ENCODE assay signal across 8 cellular contexts in the genomic region with DNA sequence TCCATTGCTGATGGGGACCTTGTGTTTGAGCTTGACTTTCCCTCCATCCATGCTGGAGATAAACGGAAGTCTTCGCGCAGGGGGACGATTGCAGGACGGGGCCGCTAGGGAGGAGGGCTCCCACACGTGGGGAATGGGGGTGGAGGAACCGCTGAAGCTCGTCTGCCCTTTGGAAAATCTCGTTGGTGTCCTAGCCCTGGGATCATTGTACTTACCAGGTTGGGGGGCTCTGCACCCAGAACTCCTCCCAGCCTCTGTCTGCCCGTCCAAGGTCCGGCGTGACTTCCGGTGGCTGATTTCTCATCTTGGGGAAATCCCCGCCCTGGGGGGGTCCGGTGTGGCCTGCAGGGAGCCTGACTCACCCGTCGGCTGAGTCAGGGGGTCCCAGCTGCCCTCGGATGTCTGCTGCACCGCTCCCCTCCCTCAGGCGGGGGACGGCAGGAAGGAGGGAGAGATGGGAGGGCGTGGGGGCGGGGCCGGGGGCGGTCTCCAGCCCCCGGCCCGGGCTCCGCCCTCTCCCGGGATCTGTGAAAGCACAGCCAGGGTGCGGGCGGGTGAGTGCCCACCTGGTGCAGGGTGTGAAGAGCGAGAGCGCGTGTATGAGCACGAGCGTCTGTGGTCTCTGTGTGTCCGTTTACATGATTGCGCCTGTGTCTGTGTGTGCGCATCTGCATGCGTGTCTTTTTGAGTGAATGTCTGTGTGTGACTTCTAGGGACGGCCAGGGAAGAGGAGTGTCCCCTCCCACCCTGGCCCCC. TPM values are rescaled to one million over a fixed set of nuclear protein-coding genes. Genes with fewer than 3 reads are reported as not detected.
A peak's percentile ranks its signal among the peaks of the same experiment; 100 is the strongest.
DNase-seq lines count a peak whose midpoint lies in the region; ATAC-seq and TF ChIP-seq lines count a peak whose summit lies in the region.

No MANE protein-coding gene starts in this region.

- ATAC-seq in HG02798 (IDR thresholded peaks at IDR 0.05; ENCODE audit: poor library complexity, unreplicated experiment): peak; percentile 41
- peak; percentile 6 to 64 for ATAC-seq in upper lobe of left lung (ENCODE audit: low FRiP score in 2 of 2)
- no peak for ATAC-seq in HG03025 (IDR thresholded peaks at IDR 0.05; ENCODE audit: low FRiP score, unreplicated experiment)

- peak overlapping the region; percentile 79 for H3K4me3 Mint-ChIP-seq in osteocyte (ENCODE audit: unreplicated experiment)

- H3K27ac Mint-ChIP-seq in osteocyte (ENCODE audit: unreplicated experiment): peak overlapping the region; percentile 81

- H3K9me2 ChIP-seq in PC-9 (ENCODE audit: insufficient read depth): no peaks in the 10 kb centered on the region

- no peak overlapping the region for H3K27ac ChIP-seq in PC-9
- peak overlapping the region in 3 of 4 donors; percentile 52 to 69 (median 67) for H3K27ac ChIP-seq in upper lobe of left lung

- POLR2A ChIA-PET in PC-9 (lab: Charles Lee; ENCODE audit: unreplicated experiment): no interaction called here

- TF ChIP-seq CTCF in PC-9 (conservative IDR thresholded peaks at IDR 0.05) (no peak), foreskin fibroblast (IDR thresholded peaks at IDR 0.05; ENCODE audit: low read depth, low read length) (no peak), osteocyte (IDR thresholded peaks at IDR 0.05) (no peak), upper lobe of left lung (IDR thresholded peaks at IDR 0.05) (peak in 1 of 6 experiments; percentile 20)

- CTCF ChIA-PET in PC-9 (lab: Charles Lee): no interaction called here

- H3K27me3 Mint-ChIP-seq in osteocyte (ENCODE audit: unreplicated experiment): no peaks in the 10 kb centered on the region

- no peak for TF ChIP-seq POLR2A in upper lobe of left lung (IDR thresholded peaks at IDR 0.05)

- peak; percentile 39 to 53 for DNase-seq in PC-9
- peak; percentile 49 for DNase-seq in activated T-helper 1 cell treated with Interleukin-2 at 50 U/mL for 16 hours (ENCODE audit: low read depth)
- peak; percentile 70 to 77 for DNase-seq in foreskin fibroblast
- DNase-seq in osteocyte (ENCODE audit: extremely low spot score, unreplicated experiment): peak; percentile 87
- peak; percentile 78 to 88 for DNase-seq in upper lobe of left lung

- 0 to 2% methylated on average over 4 to 26 of the region's 42 CpGs for WGBS in upper lobe of left lung, 2 donors

- peak overlapping the region; percentile 57 for H3K4me3 ChIP-seq in PC-9
- peak overlapping the region; percentile 56 to 66 for H3K4me3 ChIP-seq in foreskin fibroblast (ENCODE audit: low read depth in 1 of 2, low read length in 2 of 2)
- H3K4me3 ChIP-seq in upper lobe of left lung: peak overlapping the region; percentile 52 to 92 (median 74)

- peaks cover 32% of the 10 kb centered on the region for H3K4me1 Mint-ChIP-seq in osteocyte (ENCODE audit: unreplicated experiment)

- H3F3A ChIP-seq in PC-9 (ENCODE audit: insufficient read depth, low read depth): peaks cover 20% of the 10 kb centered on the region

- H3K79me2 ChIP-seq in PC-9 (ENCODE audit: low read depth): no peaks in the 10 kb centered on the region

- BruUV-seq in PC-9 (replicated peaks; lab: Mats Ljungman, UMichigan): no TSS peak

- no peaks in the 10 kb centered on the region for H3K36me3 Mint-ChIP-seq in osteocyte (ENCODE audit: unreplicated experiment)

- TF ChIP-seq EP300 in upper lobe of left lung (IDR thresholded peaks at IDR 0.05): no peak

- no peaks in the 10 kb centered on the region for H3K9me3 ChIP-seq in ES-I3 (ENCODE audit: control insufficient read depth, insufficient read depth, low read length)
- no peaks in the 10 kb centered on the region for H3K9me3 ChIP-seq in PC-9 (ENCODE audit: insufficient read depth, low read depth)
- H3K9me3 ChIP-seq in upper lobe of left lung: no peaks in the 10 kb centered on the region

- no peaks in the 10 kb centered on the region for H4K20me1 ChIP-seq in PC-9 (ENCODE audit: insufficient read depth)

- H3K9ac ChIP-seq in ES-I3 (ENCODE audit: low read depth, low read length): peak overlapping the region; percentile 55

- H3K27me3 ChIP-seq in PC-9 (ENCODE audit: insufficient read depth, low read depth) (no peaks in the 10 kb centered on the region), upper lobe of left lung (no peaks in the 10 kb centered on the region)

- intact Hi-C loops in PC-9 (cut with micrococcal nuclease; ENCODE audit: unreplicated experiment): no loop called here

- H3K9me3 Mint-ChIP-seq in osteocyte (ENCODE audit: unreplicated experiment): no peaks in the 10 kb centered on the region

- peak overlapping the region; percentile 80 for H2AFZ ChIP-seq in PC-9

- peak overlapping the region; percentile 86 for H3K4me2 ChIP-seq in PC-9

- H3K36me3 ChIP-seq in ES-I3 (ENCODE audit: insufficient read depth, low read length) (no peaks in the 10 kb centered on the region), PC-9 (ENCODE audit: low read depth) (no peaks in the 10 kb centered on the region), upper lobe of left lung (no peaks in the 10 kb centered on the region)

- peaks cover 16% of the 10 kb centered on the region for H3K4me1 ChIP-seq in ES-I3 (ENCODE audit: insufficient read depth, low read length)
- peaks cover 15% of the 10 kb centered on the region; the same call in 1 of the 2 replicates for H3K4me1 ChIP-seq in PC-9 (replicated peaks; ENCODE audit: insufficient read depth)
- H3K4me1 ChIP-seq in upper lobe of left lung: peaks cover 22 to 38% (median 38%) of the 10 kb centered on the region in 4 donors

RNA-seq across cellular contexts. Expression of a gene that starts 35.8 kb away (rescaled TPM):
- total RNA-seq in PC-9 (2021) (10.3 and 16.4 TPM in 2 replicates), osteocyte (10.1 and 14.6 TPM in 2 replicates), upper lobe of left lung (10 to 100 TPM; 19.0 to 56.6 (median 24.2) TPM)
